In the genomic region with DNA sequence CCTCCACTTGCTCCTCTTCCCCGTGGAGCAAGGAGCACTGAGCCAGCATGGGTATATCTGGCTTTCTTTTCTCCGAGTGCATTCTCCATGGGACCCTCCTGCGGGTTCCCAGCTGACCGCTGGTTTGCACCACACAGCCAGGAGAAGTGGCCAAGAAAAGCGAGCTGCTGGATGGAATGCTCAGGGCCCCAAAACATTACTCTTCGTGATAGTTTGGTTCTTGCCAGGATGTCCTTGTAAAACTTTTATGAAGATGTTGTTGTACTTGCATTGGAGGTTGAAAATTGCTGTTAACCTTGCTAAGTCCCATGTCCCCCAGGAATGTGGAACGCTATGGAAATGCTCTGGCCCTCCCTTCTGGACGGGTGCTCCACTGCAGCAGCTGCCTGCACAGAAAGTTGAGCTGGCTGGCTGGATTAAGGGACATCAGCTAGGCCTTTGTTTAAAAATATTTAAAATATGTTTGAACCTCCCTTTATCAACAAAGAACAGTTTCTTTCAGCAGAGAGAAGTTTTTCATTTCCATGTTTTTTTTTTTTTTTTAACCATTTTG, we compare ENCODE assay signal across 10 cellular contexts.
DNase-seq lines count a peak whose midpoint lies in the region; ATAC-seq, FAIRE-seq and TF ChIP-seq lines count a peak whose summit lies in the region.
"Had no signal": no experiment of that assay in that cellular context is flagged by ENCODE, and none has a peak within 500 bp of the region (broad histone marks: within the 10 kb centered on the region; RNA-seq: fewer than 3 reads in every experiment).

No MANE protein-coding gene starts in this region.

- H3K79me1 ChIP-seq in H1 (ENCODE audit: low read depth, low read length) = peaks cover 16% of the 10 kb centered on the region; the same call in 1 of the 2 replicates

- H3K23me2 ChIP-seq in H1 (ENCODE audit: low read depth, low read length) = peaks cover 2% of the 10 kb centered on the region; the same call in 1 of the 2 replicates

- peaks cover 2 to 13% of the 10 kb centered on the region in 2 experiments for H4K20me1 ChIP-seq in H1 (replicated peaks in 1 of 2; ENCODE audit: control insufficient read depth in 1 of 2, insufficient read depth in 2 of 2, low read length in 2 of 2)

- H3K14ac ChIP-seq in H1 (ENCODE audit: insufficient read length) = no peak overlapping the region

- H3K27me3 ChIP-seq in H1 (replicated peaks in 1 of 4; ENCODE audit: control insufficient read depth in 3 of 4, extremely low read depth in 1 of 4, insufficient read depth in 3 of 4, low read length in 3 of 4) (no peaks in the 10 kb centered on the region), left lung (no peaks in the 10 kb centered on the region), transverse colon (no peaks in the 10 kb centered on the region)

- peaks cover 4 to 96% of the 10 kb centered on the region in 2 experiments for H3K79me2 ChIP-seq in H1 (ENCODE audit: control insufficient read depth in 1 of 2, insufficient read depth in 2 of 2, low read length in 2 of 2)

- no peak overlapping the region for H3K23ac ChIP-seq in H1 (ENCODE audit: insufficient read length)

- in situ Hi-C loops in transverse colon (cut with MboI; ENCODE audit: low pct_ligation_motif_present in 1 of 4, low pct_unique_long_range_greater_than_20kb in 1 of 4, low sequenced_read_pairs in 3 of 4) = no loop called here
- in situ Hi-C loops in G401 (cut with HindIII; ENCODE audit: low sequenced_read_pairs) = no loop called here

- DNase-seq in H1 (ENCODE audit: low read depth in 1 of 2, low spot score in 2 of 2) (no peak), left lung (no peak), transverse colon (peak; percentile 17), SKM-1 (lab: John Stamatoyannopoulos, UW; ENCODE audit: unreplicated experiment) (no peak), G401 (ENCODE audit: low spot score) (no peak), GM19239 (ENCODE audit: insufficient read length, low spot score) (no peak)
- DNase-seq: activated CD4-positive, alpha-beta T cell treated with anti-CD3 and anti-CD28 coated beads for 4 hours; retina; stimulated activated naive B cell treated with anti-CD40 and anti-IgM and Interleukin-4, amounts not matched to agents 10 μg/mL and 1 μg/mL and 100 μg/mL, for 72 hours had no signal

- no peaks in the 10 kb centered on the region for H3K36me3 ChIP-seq in H1 (ENCODE audit: control insufficient read depth in 2 of 4, insufficient read depth in 4 of 4, low read length in 3 of 4)
- H3K36me3 ChIP-seq in left lung = no peaks in the 10 kb centered on the region
- no peaks in the 10 kb centered on the region for H3K36me3 ChIP-seq in transverse colon

- no peak overlapping the region for H3K27ac ChIP-seq in H1 (ENCODE audit: low read depth, low read length)
- no peak overlapping the region for H3K27ac ChIP-seq in left lung
- peak overlapping the region in 3 of 4 donors; percentile 17 to 46 (median 26) for H3K27ac ChIP-seq in transverse colon

- H2AK5ac ChIP-seq in H1 (ENCODE audit: low read depth, low read length) = 0 out of 2 replicates have a peak overlapping the region, but pooled peaks have one; percentile 87

- TF ChIP-seq EP300 in Ishikawa (IDR thresholded peaks at IDR 0.05; ENCODE audit: borderline replicate concordance) (no peak), H1 (IDR thresholded peaks at IDR 0.05; ENCODE audit: borderline replicate concordance in 1 of 2, low read depth in 2 of 2, low read length in 2 of 2) (no peak), transverse colon (IDR thresholded peaks at IDR 0.05; ENCODE audit: low read depth) (no peak)

- peak in 2 of 3 experiments; percentile 16 to 29; a peak in 1 of 4 replicates for TF ChIP-seq CTCF in H1 (IDR thresholded peaks at IDR 0.05; ENCODE audit: control extremely low read depth in 1 of 3, insufficient read depth in 1 of 3, low read depth in 1 of 3, low read length in 3 of 3)
- no peak for TF ChIP-seq CTCF in left lung (IDR thresholded peaks at IDR 0.05)
- TF ChIP-seq CTCF in transverse colon (IDR thresholded peaks at IDR 0.05) = peak in 3 of 5 experiments; percentile 4 to 11 (median 9)

- TF ChIP-seq RAD21 in Ishikawa (IDR thresholded peaks at IDR 0.05; ENCODE audit: low read depth) (peak; percentile 63), H1 (IDR thresholded peaks at IDR 0.05 in 1 of 2, conservative IDR thresholded peaks at IDR 0.05 in 1 of 2; ENCODE audit: low read depth in 2 of 2, low read length in 2 of 2) (peak; percentile 44 to 62; a peak in 3 of 4 replicates)

- no peak overlapping the region for H4K8ac ChIP-seq in H1 (ENCODE audit: extremely low read depth, insufficient read depth, low read length)

- peak overlapping the region in 1 of 4 experiments; percentile 8; a peak in 1 of 8 replicates for H3K4me3 ChIP-seq in H1 (ENCODE audit: extremely low read depth in 1 of 4, insufficient read depth in 2 of 4, low read depth in 3 of 4, low read length in 4 of 4)
- no peak overlapping the region for H3K4me3 ChIP-seq in left lung
- H3K4me3 ChIP-seq in transverse colon = no peak overlapping the region

- H4K5ac ChIP-seq in H1 (ENCODE audit: insufficient read length, low read depth, low read length) = no peak overlapping the region

- H2BK15ac ChIP-seq in H1 (ENCODE audit: low read length) = 0 out of 2 replicates have a peak overlapping the region, but pooled peaks have one; percentile 25

- WGBS in H1 (ENCODE audit: extremely low coverage in 1 of 2, insufficient coverage in 1 of 2, insufficient read length in 1 of 2, insufficient replicate concordance in 2 of 2, low coverage in 1 of 2, low lambda C conversion rate in 2 of 2, missing lambda C conversion rate in 1 of 2), 2 experiments = 85% methylated on average over 8 of the region's 8 CpGs; no CpG with 5 or more reads in 1 of the 2 experiments
- 66 to 67% methylated on average over 2 to 8 of the region's 8 CpGs for WGBS in transverse colon (ENCODE audit: low coverage in 1 of 2), 2 donors

- H3K4me2 ChIP-seq in H1 (ENCODE audit: insufficient read depth in 1 of 2, low read depth in 2 of 2, low read length in 2 of 2) = 0 out of 4 replicates have a peak overlapping the region, but pooled peaks of 1 of the 2 experiments have one; percentile 22

- POLR2A ChIA-PET in H1 (lab: Charles Lee; ENCODE audit: partially characterized antibody) = interaction anchor here (0.7 to 1.3 kb wide), 7 partner anchors 10 to 80 kb away, joined by 3 to 9 read pairs (median 3); no protein-coding TSS in a partner anchor

- H2BK5ac ChIP-seq in H1 (ENCODE audit: low read depth, low read length) = no peak overlapping the region

- peak overlapping the region; percentile 45; the same call in 1 of the 2 replicates for H2BK12ac ChIP-seq in H1 (ENCODE audit: low read depth, low read length)

- no peak for FAIRE-seq in H1 (lab: Jason Lieb, UNC)
- no peak for FAIRE-seq in GM19239 (lab: Jason Lieb, UNC)

- no peak overlapping the region for H2AFZ ChIP-seq in H1 (ENCODE audit: low read length)

- H2BK120ac ChIP-seq in H1 (replicated peaks; ENCODE audit: low read depth, low read length) = no peak overlapping the region

- intact Hi-C loops in left lung (cut with DNase I) (no loop called here), transverse colon (cut with DNase I; ENCODE audit: low total_unique reads) (no loop called here)

- CTCF ChIA-PET in H1 (lab: Charles Lee; ENCODE audit: partially characterized antibody) = interaction anchor here (0.6 to 2.2 kb wide), 22 partner anchors 8 to 196 kb away, joined by 3 to 8 read pairs (median 4); no protein-coding TSS in a partner anchor

- ATAC-seq in left lung = peak; percentile 48
- ATAC-seq: stimulated activated naive B cell treated with anti-CD40 and anti-IgM and Interleukin-4, amounts not matched to agents 10 μg/mL and 1 μg/mL and 100 μg/mL, for 72 hours had no signal

- no peak overlapping the region for H2BK20ac ChIP-seq in H1 (ENCODE audit: low read length)

- no peak overlapping the region for H3K4ac ChIP-seq in H1 (replicated peaks; ENCODE audit: insufficient read length, low read depth, low read length)

- H3K4me1 ChIP-seq in H1 (replicated peaks in 1 of 4; ENCODE audit: control insufficient read depth in 3 of 4, insufficient read depth in 4 of 4, low read length in 3 of 4) (peaks cover 2 to 16% (median 9%) of the 10 kb centered on the region in 4 experiments; a peak in 6 of 7 replicates), left lung (peaks cover 12 to 31% of the 10 kb centered on the region in 2 donors), transverse colon (peaks cover 3 to 27% (median 16%) of the 10 kb centered on the region in 4 donors)

- TF ChIP-seq POLR2A in H1 (IDR thresholded peaks at IDR 0.05; ENCODE audit: control extremely low read depth in 1 of 2, low read depth in 2 of 2, low read length in 2 of 2) (no peak), transverse colon (IDR thresholded peaks at IDR 0.05) (no peak)

- no peak overlapping the region for H3K56ac ChIP-seq in H1 (replicated peaks; ENCODE audit: insufficient read length, low read depth, low read length)

- no peak overlapping the region for H3K9ac ChIP-seq in H1 (replicated peaks in 1 of 4; ENCODE audit: extremely low read depth in 1 of 4, low read depth in 3 of 4, low read length in 3 of 4)

- no peak overlapping the region for H4K91ac ChIP-seq in H1 (replicated peaks; ENCODE audit: insufficient read length, low read length)

- H3K18ac ChIP-seq in H1 (ENCODE audit: extremely low read depth, low read length) = no peak overlapping the region

- H3K9me3 ChIP-seq in H1 (ENCODE audit: insufficient read depth in 2 of 2, low read depth in 1 of 2, low read length in 1 of 2) (peaks cover 0 to 3% of the 10 kb centered on the region in 2 experiments; a peak in 1 of 4 replicates), left lung (peaks cover 0 to 2% of the 10 kb centered on the region in 2 donors), transverse colon (peaks cover 3 to 5% of the 10 kb centered on the region in 2 donors)

TF ChIP-seq in Ishikawa, 13 proteins besides CTCF, POLR2A, EP300 and RAD21 (continues in another document):
- TF ChIP-seq TEAD4 (IDR thresholded peaks at IDR 0.05) (peak; percentile 62), CEBPB (IDR thresholded peaks at IDR 0.05) (no peak), ZBTB7A (IDR thresholded peaks at IDR 0.05; ENCODE audit: low read depth) (no peak), CREB1 (IDR thresholded peaks at IDR 0.05; ENCODE audit: low read depth) (no peak), TCF12 (IDR thresholded peaks at IDR 0.05; ENCODE audit: low read depth) (no peak)

TF ChIP-seq in H1, 55 proteins besides CTCF, POLR2A, EP300 and RAD21 (continues in another document):
- TF ChIP-seq BCL11A (IDR thresholded peaks at IDR 0.05; ENCODE audit: low read depth in 2 of 2, low read length in 2 of 2) (no peak), EZH2 (IDR thresholded peaks at IDR 0.05; ENCODE audit: low read depth, low read length, severe bottlenecking) (no peak)

Comparison
In these comparisons a context has a peak if more than half of its experiments do, and no peak if none do; other contexts are left out.
1. H3K27ac ChIP-seq: peak in transverse colon (3 of 4); none in H1 (single experiment) and left lung (0 of 2).
2. CTCF ChIP-seq: peak in H1 (2 of 3) and transverse colon (3 of 5); none in left lung (0 of 2).